Comparison of ENCODE assay signal across 9 cellular contexts in genomic region chr1:225462714-225463574, GRCh38. TPM values are rescaled to one million over a fixed set of nuclear protein-coding genes. Genes with fewer than 3 reads are reported as not detected.
DNase-seq lines count a peak whose midpoint lies in the region; ATAC-seq, FAIRE-seq and TF ChIP-seq lines count a peak whose summit lies in the region.
"Had no signal": no experiment of that assay in that cellular context is flagged by ENCODE, and none has a peak within 500 bp of the region (broad histone marks: within the 10 kb centered on the region; RNA-seq: fewer than 3 reads in every experiment).

No MANE protein-coding gene starts in this region.

- H2BK120ac ChIP-seq in H1 (replicated peaks; ENCODE audit: low read depth, low read length) = no peak overlapping the region

- no peak overlapping the region for H3K27ac ChIP-seq in H1 (ENCODE audit: low read depth, low read length)
- peak overlapping the region; percentile 92 for H3K27ac ChIP-seq in stomach smooth muscle (ENCODE audit: low read length)

- H3K4me1 Mint-ChIP-seq in activated naive CD4-positive, alpha-beta T cell treated with anti-CD3 and anti-CD28 coated beads, Interleukin-2, amount 10 ng/mL, durations not matched to agents 7 days and 5 days = peaks cover 77% of the 10 kb centered on the region
- peaks cover 55% of the 10 kb centered on the region for H3K4me1 Mint-ChIP-seq in CD14-positive monocyte

- no peak overlapping the region for H3K18ac ChIP-seq in H1 (ENCODE audit: extremely low read depth, low read length)

- H3K23ac ChIP-seq in H1 (ENCODE audit: insufficient read length) = no peak overlapping the region

- ATAC-seq in activated naive CD4-positive, alpha-beta T cell treated with anti-CD3 and anti-CD28 coated beads, Interleukin-2, amount 50 U/mL, for 72 hours = no peak

- H3K14ac ChIP-seq in H1 (ENCODE audit: insufficient read length) = no peak overlapping the region

- peak overlapping the region; percentile 55; the same call in 1 of the 2 replicates for H2BK12ac ChIP-seq in H1 (ENCODE audit: low read depth, low read length)

- H3K9me3 ChIP-seq in H1 (ENCODE audit: insufficient read depth in 2 of 2, low read depth in 1 of 2, low read length in 1 of 2) = no peaks in the 10 kb centered on the region
- no peaks in the 10 kb centered on the region for H3K9me3 ChIP-seq in stomach smooth muscle (ENCODE audit: control insufficient read depth in 2 of 2, low read length in 2 of 2)

- peak overlapping the region; percentile 50 for H3K27ac Mint-ChIP-seq in activated naive CD4-positive, alpha-beta T cell treated with anti-CD3 and anti-CD28 coated beads, Interleukin-2, amount 10 ng/mL, durations not matched to agents 7 days and 5 days
- peak overlapping the region in 1 of 2 donors; percentile 39 for H3K27ac Mint-ChIP-seq in activated naive CD4-positive, alpha-beta T cell treated with anti-CD3 and anti-CD28 coated beads, Interleukin-2, amount 50 U/mL, for 72 hours
- H3K27ac Mint-ChIP-seq in CD14-positive monocyte = peak overlapping the region in 3 of 7 donors; percentile 15 to 78 (median 69)

- no peak for TF ChIP-seq EP300 in H1 (IDR thresholded peaks at IDR 0.05; ENCODE audit: borderline replicate concordance in 1 of 2, low read depth in 2 of 2, low read length in 2 of 2)

- TF ChIP-seq CTCF in H1 (IDR thresholded peaks at IDR 0.05; ENCODE audit: control extremely low read depth in 1 of 3, insufficient read depth in 1 of 3, low read depth in 1 of 3, low read length in 3 of 3) (no peak), CD14-positive monocyte (IDR thresholded peaks at IDR 0.05) (no peak)

- H3K9ac ChIP-seq in H1 (replicated peaks in 1 of 4; ENCODE audit: extremely low read depth in 1 of 4, low read depth in 3 of 4, low read length in 3 of 4) (no peak overlapping the region), stomach smooth muscle (ENCODE audit: low read length in 2 of 2) (peak overlapping the region; percentile 47 to 71)

- H4K20me1 ChIP-seq in H1 (replicated peaks in 1 of 2; ENCODE audit: control insufficient read depth in 1 of 2, insufficient read depth in 2 of 2, low read length in 2 of 2) = no peaks in the 10 kb centered on the region

- no peak for TF ChIP-seq RAD21 in H1 (IDR thresholded peaks at IDR 0.05 in 1 of 2, conservative IDR thresholded peaks at IDR 0.05 in 1 of 2; ENCODE audit: low read depth in 2 of 2, low read length in 2 of 2)

- peaks cover 4% of the 10 kb centered on the region for H3K27me3 Mint-ChIP-seq in activated naive CD4-positive, alpha-beta T cell treated with anti-CD3 and anti-CD28 coated beads, Interleukin-2, amount 10 ng/mL, durations not matched to agents 7 days and 5 days
- peaks cover 0 to 4% (median 0%) of the 10 kb centered on the region in 3 donors for H3K27me3 Mint-ChIP-seq in CD14-positive monocyte (ENCODE audit: low read depth in 3 of 3)

- H3K79me2 ChIP-seq in H1 (ENCODE audit: control insufficient read depth in 1 of 2, insufficient read depth in 2 of 2, low read length in 2 of 2) = no peaks in the 10 kb centered on the region

- POLR2A ChIA-PET in H1 (lab: Charles Lee; ENCODE audit: partially characterized antibody) = no interaction called here

- peak overlapping the region; percentile 0; the same call in 1 of the 2 replicates for H2AFZ ChIP-seq in H1 (ENCODE audit: low read length)

- FAIRE-seq in H1 (lab: Jason Lieb, UNC) = no peak
- no peak for FAIRE-seq in frontal cortex (lab: Jason Lieb, UNC)

- no peak overlapping the region for H4K8ac ChIP-seq in H1 (ENCODE audit: extremely low read depth, insufficient read depth, low read length)

- no peak overlapping the region for H3K4me3 ChIP-seq in H1 (ENCODE audit: extremely low read depth in 1 of 4, insufficient read depth in 2 of 4, low read depth in 3 of 4, low read length in 4 of 4)
- H3K4me3 ChIP-seq in stomach smooth muscle (ENCODE audit: low read length in 2 of 2) = peak overlapping the region; percentile 48 to 49

- no peak overlapping the region for H3K56ac ChIP-seq in H1 (replicated peaks; ENCODE audit: insufficient read length, low read depth, low read length)

- H3K4me1 ChIP-seq in H1 (replicated peaks in 1 of 4; ENCODE audit: control insufficient read depth in 3 of 4, insufficient read depth in 4 of 4, low read length in 3 of 4) (peaks cover 6 to 20% (median 12%) of the 10 kb centered on the region in 4 experiments), stomach smooth muscle (ENCODE audit: control insufficient read depth, insufficient read depth, low read length) (peaks cover 70% of the 10 kb centered on the region)

- intact Hi-C loops in CD14-positive monocyte (cut with micrococcal nuclease) = no loop called here

- H3K4ac ChIP-seq in H1 (replicated peaks; ENCODE audit: insufficient read length, low read depth, low read length) = no peak overlapping the region

- peaks cover 2% of the 10 kb centered on the region for H3K36me3 Mint-ChIP-seq in activated naive CD4-positive, alpha-beta T cell treated with anti-CD3 and anti-CD28 coated beads, Interleukin-2, amount 10 ng/mL, durations not matched to agents 7 days and 5 days
- H3K36me3 Mint-ChIP-seq in activated naive CD4-positive, alpha-beta T cell treated with anti-CD3 and anti-CD28 coated beads, Interleukin-2, amount 50 U/mL, for 72 hours = no peaks in the 10 kb centered on the region
- peaks cover 3 to 5% of the 10 kb centered on the region in 2 donors for H3K36me3 Mint-ChIP-seq in CD14-positive monocyte

- no peak overlapping the region for H3K4me3 Mint-ChIP-seq in activated naive CD4-positive, alpha-beta T cell treated with anti-CD3 and anti-CD28 coated beads, Interleukin-2, amount 10 ng/mL, durations not matched to agents 7 days and 5 days
- H3K4me3 Mint-ChIP-seq in CD14-positive monocyte = peak overlapping the region in 1 of 2 donors; percentile 49

- H3K79me1 ChIP-seq in H1 (ENCODE audit: low read depth, low read length) = no peaks in the 10 kb centered on the region

- no peak for DNase-seq in activated naive CD4-positive, alpha-beta T cell treated with anti-CD3 and anti-CD28 coated beads, Interleukin-2, amount 10 ng/mL, durations not matched to agents 7 days and 5 days
- no peak for DNase-seq in activated naive CD4-positive, alpha-beta T cell treated with anti-CD3 and anti-CD28 coated beads, Interleukin-2, amount 50 U/mL, for 72 hours (ENCODE audit: low spot score in 2 of 2)
- DNase-seq in NCI-H2196 (lab: John Stamatoyannopoulos, UW; ENCODE audit: unreplicated experiment) = peak; percentile 44
- DNase-seq in H1 (ENCODE audit: low read depth in 1 of 2, low spot score in 2 of 2) = no peak
- no peak for DNase-seq in HuH-7 (ENCODE audit: low spot score)
- no peak for DNase-seq in CD14-positive monocyte (ENCODE audit: low spot score)
- no peak for DNase-seq in frontal cortex (ENCODE audit: low spot score in 2 of 2)
- DNase-seq: stimulated activated CD4-positive, alpha-beta T cell treated with anti-CD3 and anti-CD28 coated beads, Interleukin-1b, Interleukin-23, amount 100 ng/mL, for 48 hours had no signal

- peak overlapping the region; percentile 86; the same call in 1 of the 2 replicates for H2BK20ac ChIP-seq in H1 (ENCODE audit: low read length)

- no peak overlapping the region for H2BK5ac ChIP-seq in H1 (ENCODE audit: low read depth, low read length)

- no peak for TF ChIP-seq POLR2A in H1 (IDR thresholded peaks at IDR 0.05; ENCODE audit: control extremely low read depth in 1 of 2, low read depth in 2 of 2, low read length in 2 of 2)

- H4K5ac ChIP-seq in H1 (ENCODE audit: insufficient read length, low read depth, low read length) = no peak overlapping the region

- whole genome bisulfite sequencing in H1 (ENCODE audit: extremely low coverage in 1 of 2, insufficient coverage in 1 of 2, insufficient read length in 1 of 2, insufficient replicate concordance in 2 of 2, low coverage in 1 of 2, low lambda C conversion rate in 2 of 2, missing lambda C conversion rate in 1 of 2), 2 experiments = 75% methylated on average over 15 of the region's 15 CpGs; no CpG with 5 or more reads in 1 of the 2 experiments

- H3K36me3 ChIP-seq in H1 (ENCODE audit: control insufficient read depth in 2 of 4, insufficient read depth in 4 of 4, low read length in 3 of 4) (no peaks in the 10 kb centered on the region), stomach smooth muscle (ENCODE audit: control insufficient read depth in 2 of 2, insufficient read depth in 2 of 2, low read length in 2 of 2) (no peaks in the 10 kb centered on the region)

- peak overlapping the region; percentile 18; the same call in 1 of the 2 replicates for H2BK15ac ChIP-seq in H1 (ENCODE audit: low read length)

- H3K27me3 ChIP-seq in H1 (replicated peaks in 1 of 4; ENCODE audit: control insufficient read depth in 3 of 4, extremely low read depth in 1 of 4, insufficient read depth in 3 of 4, low read length in 3 of 4) (no peaks in the 10 kb centered on the region; a peak in 1 of 7 replicates), stomach smooth muscle (ENCODE audit: control insufficient read depth in 1 of 2, insufficient read depth in 2 of 2, low read length in 2 of 2) (no peaks in the 10 kb centered on the region)

- H3K23me2 ChIP-seq in H1 (ENCODE audit: low read depth, low read length) = no peaks in the 10 kb centered on the region; the same call in 1 of the 2 replicates

- no peaks in the 10 kb centered on the region for H3K9me3 Mint-ChIP-seq in activated naive CD4-positive, alpha-beta T cell treated with anti-CD3 and anti-CD28 coated beads, Interleukin-2, amount 10 ng/mL, durations not matched to agents 7 days and 5 days
- no peaks in the 10 kb centered on the region for H3K9me3 Mint-ChIP-seq in activated naive CD4-positive, alpha-beta T cell treated with anti-CD3 and anti-CD28 coated beads, Interleukin-2, amount 50 U/mL, for 72 hours
- H3K9me3 Mint-ChIP-seq in CD14-positive monocyte = no peaks in the 10 kb centered on the region

- H4K91ac ChIP-seq in H1 (replicated peaks; ENCODE audit: insufficient read length, low read length) = no peak overlapping the region

- peak overlapping the region in 1 of 2 experiments; percentile 10; a peak in 1 of 4 replicates for H3K4me2 ChIP-seq in H1 (ENCODE audit: insufficient read depth in 1 of 2, low read depth in 2 of 2, low read length in 2 of 2)

- CTCF ChIA-PET in activated naive CD4-positive, alpha-beta T cell treated with anti-CD3 and anti-CD28 coated beads, Interleukin-2, amount 10 ng/mL, durations not matched to agents 7 days and 5 days (lab: Charles Lee) = interaction anchor here (0.9 to 1.0 kb wide), 2 partner anchors 10 to 12 kb away, joined by 3 to 5 read pairs; no protein-coding TSS in a partner anchor
- CTCF ChIA-PET in H1 (lab: Charles Lee; ENCODE audit: partially characterized antibody) = interaction anchor here (0.8 to 2.8 kb wide), 6 partner anchors 10 to 348 kb away, joined by 3 to 20 read pairs (median 4); no protein-coding TSS in a partner anchor

- H2AK5ac ChIP-seq in H1 (ENCODE audit: low read depth, low read length) = no peak overlapping the region

RNA-seq across cellular contexts. Expression of gene LBR, which starts 35.1 kb away (rescaled TPM):
- 100 to 1,000 TPM; 161 to 174 TPM for total RNA-seq in activated naive CD4-positive, alpha-beta T cell treated with anti-CD3 and anti-CD28 coated beads, Interleukin-2, amount 50 U/mL, for 72 hours
- 89.8 and 93.0 TPM in 2 replicates for total RNA-seq in H1 (2021; fragmentation: NEBNext Ultra II Directional; extraction: Animal tissue kit (Norgen Biotek cat#: 25700))
- polyA plus RNA-seq in H1 (2011; rRNA removed) = 32.1 and 39.1 TPM in 2 replicates
- 35.5 TPM for polyA plus RNA-seq in H1 (2011; cell fraction: cytosol; rRNA removed)
- 41.7 TPM for polyA plus RNA-seq in H1 (2011; cell fraction: nucleus; rRNA removed)
- polyA plus RNA-seq in H1 (2012, experiment 1 of 2) = 42.4 to 77.4 TPM (median 46.1 TPM) in 4 replicates
- 7.1 TPM for polyA plus RNA-seq in H1 (2012, experiment 2 of 2)
- 113 TPM for polyA plus RNA-seq in H1 (2013, experiment 1 of 2)
- polyA plus RNA-seq in H1 (2013, experiment 2 of 2) = 124 TPM
- 57.7 and 76.1 TPM in 2 replicates for polyA minus RNA-seq in H1 (2011; rRNA and poly(A)+ RNA removed)
- polyA minus RNA-seq in H1 (2011; cell fraction: cytosol; rRNA and poly(A)+ RNA removed) = 27.3 TPM
- 50.5 TPM for polyA minus RNA-seq in H1 (2011; cell fraction: nucleus; rRNA and poly(A)+ RNA removed)
- 100 to 1,000 TPM; 100 to 125 TPM for polyA plus RNA-seq in CD14-positive monocyte
- total RNA-seq in frontal cortex = 79.9 TPM

Comparison
In these comparisons a context has a peak if more than half of its experiments do, and no peak if none do; other contexts are left out.
1. H3K4me3 ChIP-seq: peak in stomach smooth muscle (2 of 2); none in H1 (0 of 4).
2. H3K9ac ChIP-seq: peak in stomach smooth muscle (2 of 2); none in H1 (0 of 4).